8 cellular contexts compared by ENCODE assay signal in the genomic region with DNA sequence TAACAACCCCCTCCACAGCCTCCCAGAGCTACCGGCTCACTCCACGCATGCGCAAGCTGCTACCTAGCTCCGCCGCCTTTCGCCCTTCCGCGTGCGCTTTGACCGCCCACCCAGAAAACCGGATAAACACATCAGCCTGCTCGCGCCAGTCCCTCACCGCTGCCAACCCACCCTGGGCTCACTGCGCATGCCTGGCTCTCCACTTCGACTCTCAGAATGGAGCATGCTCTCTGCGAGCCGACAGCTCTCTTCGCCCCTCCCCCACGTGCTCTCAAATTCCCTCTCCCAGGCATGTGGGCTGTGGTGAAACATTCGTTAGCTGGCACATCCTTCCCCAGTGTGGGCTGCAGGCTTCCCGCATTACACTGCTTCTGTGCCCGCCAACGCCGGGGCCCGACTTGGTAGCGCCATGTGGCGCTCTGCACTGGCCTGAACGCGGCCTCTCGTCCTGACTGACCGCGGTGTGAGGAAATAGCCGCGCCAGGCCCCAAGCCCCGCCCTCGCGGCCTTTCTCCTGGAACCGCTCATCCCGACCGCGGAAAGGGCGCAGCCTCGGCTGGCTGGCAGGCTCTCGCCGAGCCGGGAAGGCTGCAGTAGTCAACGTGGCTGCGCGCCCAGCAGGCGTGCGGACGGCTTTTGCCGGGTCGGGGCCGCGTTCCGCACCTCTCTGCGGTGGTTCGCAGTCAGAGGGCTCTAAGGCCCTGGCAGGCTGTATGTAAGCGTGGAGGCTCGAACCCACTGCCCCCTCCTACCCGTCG. TPM values are rescaled to one million over a fixed set of nuclear protein-coding genes. Genes with fewer than 3 reads are reported as not detected.
DNase-seq lines count a peak whose midpoint lies in the region; ATAC-seq lines count a peak whose summit lies in the region.

No MANE protein-coding gene starts in this region.

- no peaks in the 10 kb centered on the region for H3K9me3 ChIP-seq in effector memory CD4-positive, alpha-beta T cell (ENCODE audit: control insufficient read depth, low read length)

- peak overlapping the region; percentile 99 for H3K27ac ChIP-seq in effector memory CD4-positive, alpha-beta T cell (ENCODE audit: insufficient read depth, low read length, poor library complexity, severe bottlenecking)

- peaks cover 16% of the 10 kb centered on the region for H3K4me1 ChIP-seq in effector memory CD4-positive, alpha-beta T cell (ENCODE audit: control insufficient read depth, insufficient read depth, low read length, poor library complexity, severe bottlenecking)

- H3K36me3 ChIP-seq in effector memory CD4-positive, alpha-beta T cell (ENCODE audit: control insufficient read depth, insufficient read depth, low read length): no peaks in the 10 kb centered on the region

- H3K4me3 ChIP-seq in effector memory CD4-positive, alpha-beta T cell (ENCODE audit: insufficient read depth, low read depth, low read length, poor library complexity, severe bottlenecking): peak overlapping the region; percentile 78

- ATAC-seq in GM21360 (IDR thresholded peaks at IDR 0.05; ENCODE audit: unreplicated experiment): peak; percentile 64

- DNase-seq in COLO829 (ENCODE audit: low spot score) (peak; percentile 100), HT-29 (ENCODE audit: low spot score) (peak; percentile 99), medulla oblongata (ENCODE audit: extremely low spot score) (peak; percentile 99)
- peak; percentile 100 for DNase-seq in NK-92 treated with Interleukin-12 subunit alpha and Interleukin-12 subunit beta, amount 100 ng/mL, for 24 hours (lab: John Stamatoyannopoulos, UW)
- DNase-seq in activated CD8-positive, alpha-beta memory T cell treated with anti-CD3 and anti-CD28 coated beads for 4 hours (ENCODE audit: low read depth in 2 of 2): peak; percentile 99 to 100
- DNase-seq in effector memory CD4-positive, alpha-beta T cell: peak; percentile 94 to 97 (median 97)
- peak; percentile 99 to 100 (median 99) for DNase-seq in stimulated activated CD4-positive, alpha-beta T cell treated with anti-CD3 and anti-CD28 coated beads, TNF-alpha, amount 100 ng/mL, for 48 hours (ENCODE audit: low read depth in 3 of 3)

- no peaks in the 10 kb centered on the region for H3K27me3 ChIP-seq in effector memory CD4-positive, alpha-beta T cell (replicated peaks; ENCODE audit: control insufficient read depth, insufficient read depth, low read length, poor library complexity, severe bottlenecking)

RNA-seq across cellular contexts. Expression of a gene that starts 0.4 kb away (rescaled TPM):
- 7.7 and 8.2 TPM in 2 replicates for total RNA-seq in HT-29 (2014; rRNA removed; shearing (Covaris generic))

RNA-seq across cellular contexts. Expression of a gene that starts 53.6 kb away (rescaled TPM):
- total RNA-seq in HT-29 (2014; rRNA removed; shearing (Covaris generic)): 45.3 and 51.3 TPM in 2 replicates

Comparison
In these comparisons a context has a peak if more than half of its experiments do, and no peak if none do; other contexts are left out.
1. Peak in every context shown above with its lines: DNase-seq, ATAC-seq, H3K4me3 ChIP-seq and H3K27ac ChIP-seq.